1 cellular context compared by ENCODE assay signal in genomic region chr16:57640612-57641011, GRCh38.
TF ChIP-seq lines count a peak whose summit lies in the region.

No MANE protein-coding gene starts in this region.

TF ChIP-seq in K562, 482 proteins besides CTCF, POLR2A, EP300 and RAD21:
- TF ChIP-seq ZBTB43 (CRISPR knock-in tag; IDR thresholded peaks at IDR 0.05) (no peak), ZKSCAN3 (CRISPR knock-in tag; IDR thresholded peaks at IDR 0.05) (no peak), ZBTB17 (CRISPR knock-in tag; IDR thresholded peaks at IDR 0.05) (no peak), CHD2 (IDR thresholded peaks at IDR 0.05; ENCODE audit: low read depth, low read length) (no peak), TCF3 (CRISPR knock-in tag; IDR thresholded peaks at IDR 0.05) (0 out of 2 replicates have a peak, but pooled peaks have one; percentile 42), LCOR (CRISPR knock-in tag; IDR thresholded peaks at IDR 0.05) (no peak), HDAC1 (IDR thresholded peaks at IDR 0.05) (no peak), DEAF1 (CRISPR knock-in tag; IDR thresholded peaks at IDR 0.05) (no peak)
